ENCODE assay signal across 23 cellular contexts in the genomic region with DNA sequence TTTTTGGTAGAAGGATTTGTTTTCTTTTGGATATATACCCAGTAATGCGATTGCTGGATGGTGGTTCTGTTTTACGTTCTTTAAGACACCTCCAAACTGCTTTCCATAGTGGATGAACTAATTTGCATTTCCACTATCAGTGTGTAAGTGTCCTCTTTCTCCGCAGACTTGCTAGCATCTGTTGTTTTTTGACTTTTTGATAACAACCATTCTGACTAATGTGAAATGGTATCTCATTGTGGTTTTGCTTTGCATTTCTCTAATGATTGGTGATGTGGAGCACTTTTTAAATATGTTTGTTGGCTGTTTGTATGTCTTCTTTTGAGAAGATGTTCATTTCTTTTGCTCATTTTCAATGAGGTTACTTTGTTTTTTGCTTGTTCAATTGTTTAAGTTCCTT.
DNase-seq lines count a peak whose midpoint lies in the region; ATAC-seq, FAIRE-seq and TF ChIP-seq lines count a peak whose summit lies in the region.
"Had no signal": no experiment of that assay in that cellular context is flagged by ENCODE, and none has a peak within 500 bp of the region (broad histone marks: within the 10 kb centered on the region; RNA-seq: fewer than 3 reads in every experiment).

No MANE protein-coding gene starts in this region.

- no peak overlapping the region for H3K9ac ChIP-seq in smooth muscle cell (ENCODE audit: low read depth)
- H3K9ac ChIP-seq in PC-3 (ENCODE audit: low read length), result no peak overlapping the region
- H3K9ac ChIP-seq: BLaER1 had no signal

- no peaks in the 10 kb centered on the region for H4K20me1 ChIP-seq in smooth muscle cell (ENCODE audit: low read depth)
- H4K20me1 ChIP-seq in PC-3 (ENCODE audit: low read length), result no peaks in the 10 kb centered on the region
- H4K20me1 ChIP-seq: BLaER1 had no signal

- H2AFZ ChIP-seq in smooth muscle cell (ENCODE audit: low read depth) (no peak overlapping the region), PC-3 (ENCODE audit: low read length) (no peak overlapping the region)
- H2AFZ ChIP-seq: GM23338 had no signal

- peaks cover 8% of the 10 kb centered on the region; the same call in 1 of the 2 replicates for H3K36me3 Mint-ChIP-seq in HFFc6 (ENCODE audit: low read depth)
- H3K36me3 Mint-ChIP-seq: CD4-positive, CD25-positive, alpha-beta regulatory T cell had no signal

- H3K9me3 ChIP-seq in smooth muscle cell (replicated peaks; ENCODE audit: low read depth), result no peaks in the 10 kb centered on the region
- no peaks in the 10 kb centered on the region for H3K9me3 ChIP-seq in body of pancreas
- no peaks in the 10 kb centered on the region for H3K9me3 ChIP-seq in PC-3 (ENCODE audit: low read length)
- H3K9me3 ChIP-seq: SJSA1 had no signal

- no peaks in the 10 kb centered on the region; the same call in 1 of the 2 replicates for H3K9me3 Mint-ChIP-seq in HFFc6

- no peak overlapping the region for H3K27ac Mint-ChIP-seq in HFFc6
- H3K27ac Mint-ChIP-seq: CD4-positive, CD25-positive, alpha-beta regulatory T cell; GM23338; H9 had no signal

- H3K27ac ChIP-seq in smooth muscle cell (ENCODE audit: low read depth) (peak overlapping the region; percentile 6), body of pancreas (no peak overlapping the region), PC-3 (ENCODE audit: low read length) (no peak overlapping the region)
- H3K27ac ChIP-seq: BLaER1, SJSA1 had no signal

- peak; percentile 7 for DNase-seq in HFFc6
- peak; percentile 38 for DNase-seq in NCI-H526 treated with DMSO at 0.1 percent for 48 hours (lab: John Stamatoyannopoulos, UW)
- DNase-seq in smooth muscle cell (lab: John Stamatoyannopoulos, UW; ENCODE audit: unreplicated experiment), result no peak
- DNase-seq in body of pancreas, result no peak
- DNase-seq in PC-3, result no peak
- DNase-seq: CD4-positive, CD25-positive, alpha-beta regulatory T cell; GDM1; H9; NCI-H1092 treated with DMSO at 0.1 percent for 48 hours; NCI-H1436 treated with DMSO at 0.1 percent for 48 hours; NCI-H187 treated with DMSO at 0.1 percent for 48 hours; NCI-H2107; NCI-H446; NCI-H524 treated with DMSO at 0.1 percent for 48 hours; Right ventricle myocardium superior; RPMI8226 had no signal

- no peaks in the 10 kb centered on the region for H3K79me2 ChIP-seq in smooth muscle cell (ENCODE audit: low read depth)
- H3K79me2 ChIP-seq in PC-3 (ENCODE audit: low read length), result no peaks in the 10 kb centered on the region

- peaks cover 19% of the 10 kb centered on the region for H3K4me1 Mint-ChIP-seq in HFFc6 (ENCODE audit: low read depth)
- H3K4me1 Mint-ChIP-seq: CD4-positive, CD25-positive, alpha-beta regulatory T cell; GM23338; H9 had no signal

- TF ChIP-seq CTCF in HFFc6 (IDR thresholded peaks at IDR 0.05) (no peak), smooth muscle cell (IDR thresholded peaks at IDR 0.05; ENCODE audit: borderline replicate concordance, insufficient read depth, poor library complexity, severe bottlenecking) (no peak), body of pancreas (IDR thresholded peaks at IDR 0.05) (no peak), PC-3 (conservative IDR thresholded peaks at IDR 0.05; ENCODE audit: low read depth, low read length) (no peak)

- H3K4me2 ChIP-seq in smooth muscle cell (peak overlapping the region; percentile 37), PC-3 (ENCODE audit: low read length) (no peak overlapping the region)
- H3K4me2 ChIP-seq: BLaER1, GM23338 had no signal

- H3K4me3 ChIP-seq in smooth muscle cell (no peak overlapping the region), body of pancreas (no peak overlapping the region), PC-3 (ENCODE audit: low read length) (no peak overlapping the region)
- H3K4me3 ChIP-seq: BLaER1, GM12878, GM23338, SJSA1 had no signal

- H3F3A ChIP-seq in smooth muscle cell (ENCODE audit: low read depth) (no peaks in the 10 kb centered on the region), PC-3 (ENCODE audit: low read length, unreplicated experiment) (no peaks in the 10 kb centered on the region)

- no TSS peak for BruUV-seq in PC-3 (replicated peaks; lab: Mats Ljungman, UMichigan)

- CTCF ChIA-PET in PC-3 (lab: Charles Lee), result no interaction called here

- peak; percentile 41 for FAIRE-seq in colon (lab: Jason Lieb, UNC)
- FAIRE-seq: A204.1, GM12878 had no signal

- H3K4me1 ChIP-seq in smooth muscle cell (ENCODE audit: low read depth) (no peaks in the 10 kb centered on the region), body of pancreas (no peaks in the 10 kb centered on the region), PC-3 (ENCODE audit: insufficient read depth, low read length) (no peaks in the 10 kb centered on the region)
- H3K4me1 ChIP-seq: BLaER1, SJSA1 had no signal

- H3K36me3 ChIP-seq in smooth muscle cell (ENCODE audit: low read depth), result no peaks in the 10 kb centered on the region
- no peaks in the 10 kb centered on the region for H3K36me3 ChIP-seq in body of pancreas (replicated peaks in 1 of 2; ENCODE audit: insufficient read depth in 1 of 2, low read depth in 2 of 2)
- H3K36me3 ChIP-seq in PC-3 (ENCODE audit: low read depth, low read length), result no peaks in the 10 kb centered on the region
- H3K36me3 ChIP-seq: BLaER1, SJSA1 had no signal

- intact Hi-C loops in body of pancreas (cut with DNase I) (no loop called here), PC-3 (cut with micrococcal nuclease) (no loop called here)

- POLR2A ChIA-PET in PC-3 (lab: Charles Lee; ENCODE audit: unreplicated experiment), result no interaction called here

- H3K27me3 Mint-ChIP-seq in HFFc6 (ENCODE audit: insufficient read depth), result no peaks in the 10 kb centered on the region; the same call in 1 of the 2 replicates
- H3K27me3 Mint-ChIP-seq: CD4-positive, CD25-positive, alpha-beta regulatory T cell had no signal

- no peak for TF ChIP-seq POLR2A in body of pancreas (IDR thresholded peaks at IDR 0.05)

- no peak overlapping the region for H3K4me3 Mint-ChIP-seq in HFFc6
- H3K4me3 Mint-ChIP-seq: CD4-positive, CD25-positive, alpha-beta regulatory T cell; GM23338; H9 had no signal

- H3K9me2 ChIP-seq in PC-3 (replicated peaks; ENCODE audit: low read length), result no peaks in the 10 kb centered on the region

- no peak for ATAC-seq in body of pancreas
- no peak for ATAC-seq in HG03520 (IDR thresholded peaks at IDR 0.05; ENCODE audit: unreplicated experiment)
- ATAC-seq in PC-3, result no peak
- ATAC-seq: GM12878, GM23338 had no signal

- H3K27me3 ChIP-seq in smooth muscle cell (ENCODE audit: low read depth), result no peaks in the 10 kb centered on the region
- no peaks in the 10 kb centered on the region for H3K27me3 ChIP-seq in body of pancreas
- H3K27me3 ChIP-seq in PC-3 (ENCODE audit: low read length), result no peaks in the 10 kb centered on the region
- H3K27me3 ChIP-seq: BLaER1, SJSA1 had no signal

- WGBS in smooth muscle cell (ENCODE audit: low lambda C conversion rate), result 47% methylated on average over 3 of the region's 3 CpGs
- WGBS in body of pancreas, 2 donors, result 75 to 88% methylated on average over 3 of the region's 3 CpGs

Comparison
In these comparisons a context has a peak if more than half of its experiments do, and no peak if none do; other contexts are left out.
1. DNase-seq: peak in HFFc6 (single experiment) and NCI-H526 treated with DMSO at 0.1 percent for 48 hours (single experiment); none in smooth muscle cell (single experiment), body of pancreas (0 of 4) and PC-3 (single experiment).